In the genomic region with DNA sequence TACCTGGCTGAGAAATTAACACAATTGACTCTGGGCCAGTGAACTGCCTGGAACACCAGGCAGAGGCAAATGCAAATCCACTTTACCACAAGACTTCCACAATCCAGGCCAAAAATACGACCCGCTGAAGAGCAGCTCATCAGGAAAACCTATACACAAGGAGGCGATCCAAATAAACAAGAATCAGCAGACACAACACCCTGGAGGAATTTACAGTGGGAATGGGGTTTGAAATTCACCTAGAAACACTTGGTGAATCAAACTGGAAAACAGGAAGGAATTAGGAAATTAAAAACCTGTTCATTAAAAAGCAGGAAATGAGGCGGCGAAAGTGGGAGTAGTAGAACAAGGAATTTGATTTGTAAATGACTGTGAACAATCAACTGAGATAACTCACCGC, we compare ENCODE assay signal across 25 cellular contexts. TPM values are rescaled to one million over a fixed set of nuclear protein-coding genes. Genes with fewer than 3 reads are reported as not detected.
DNase-seq lines count a peak whose midpoint lies in the region; ATAC-seq, FAIRE-seq and TF ChIP-seq lines count a peak whose summit lies in the region.
"Had no signal": no experiment of that assay in that cellular context is flagged by ENCODE, and none has a peak within 500 bp of the region (broad histone marks: within the 10 kb centered on the region; RNA-seq: fewer than 3 reads in every experiment).

No MANE protein-coding gene starts in this region.

- TF ChIP-seq CTCF in H9 (conservative IDR thresholded peaks at IDR 0.05): no peak
- TF ChIP-seq CTCF in K562 (IDR thresholded peaks at IDR 0.05 in 2 of 3, conservative IDR thresholded peaks at IDR 0.05 in 1 of 3; ENCODE audit: insufficient read depth in 2 of 3, low read depth in 1 of 3, low read length in 3 of 3): no peak

- H3K23me2 ChIP-seq in H9 (ENCODE audit: insufficient read length, low read depth, low read length, poor library complexity, severe bottlenecking): no peaks in the 10 kb centered on the region

- ATAC-seq in K562 (no peak), GM18909 (IDR thresholded peaks at IDR 0.05; ENCODE audit: poor library complexity, unreplicated experiment) (no peak)
- no peak for ATAC-seq in activated CD8-positive, alpha-beta T cell treated with anti-CD3 and anti-CD28 coated beads, Interleukin-2, amount 10 ng/mL, durations not matched to agents 7 days and 5 days
- ATAC-seq: A549, PC-3 had no signal

- H3K4me3 Mint-ChIP-seq in H9: no peak overlapping the region
- no peak overlapping the region for H3K4me3 Mint-ChIP-seq in activated CD8-positive, alpha-beta T cell treated with anti-CD3 and anti-CD28 coated beads, Interleukin-2, amount 10 ng/mL, durations not matched to agents 7 days and 5 days

- no TSS peak for BruUV-seq in K562 (replicated peaks; lab: Mats Ljungman, UMichigan)

- H2BK120ac ChIP-seq in H9 (ENCODE audit: low read depth, low read length, poor library complexity, severe bottlenecking): no peak overlapping the region

- TF ChIP-seq EP300 in K562 (IDR thresholded peaks at IDR 0.05; ENCODE audit: low read length): no peak

- H3K18ac ChIP-seq in H9 (ENCODE audit: insufficient read length, low read depth, low read length): no peak overlapping the region

- POLR2A ChIA-PET in K562 (lab: Yijun Ruan, JAX): interaction anchor here (1.4 to 1.6 kb wide), 2 partner anchors 15 to 67 kb away, joined by 3 to 4 read pairs; no protein-coding TSS in a partner anchor
- POLR2A ChIA-PET in activated CD8-positive, alpha-beta T cell treated with anti-CD3 and anti-CD28 coated beads, Interleukin-2, amount 10 ng/mL, durations not matched to agents 7 days and 5 days (lab: Charles Lee): no interaction called here

- H3K27ac ChIP-seq in H9 (ENCODE audit: insufficient read length, low read depth, low read length) (no peak overlapping the region), K562 (ENCODE audit: extremely low read depth, low read depth, low read length) (peak overlapping the region; percentile 18; the same call in 1 of the 3 replicates)
- H3K27ac ChIP-seq: A549, RWPE1 had no signal

- H4K5ac ChIP-seq in H9 (ENCODE audit: insufficient read length, low read depth, low read length): no peak overlapping the region

- H2AFZ ChIP-seq in H9 (ENCODE audit: low read length) (no peak overlapping the region), K562 (ENCODE audit: low read depth, low read length) (no peak overlapping the region)

- no peak overlapping the region for H4K8ac ChIP-seq in H9 (replicated peaks; ENCODE audit: insufficient read length, low read depth, low read length)

- peaks cover 2 to 4% of the 10 kb centered on the region in 2 experiments; a peak in 4 of 5 replicates for H3K9me3 Mint-ChIP-seq in H9
- no peaks in the 10 kb centered on the region for H3K9me3 Mint-ChIP-seq in activated CD8-positive, alpha-beta T cell treated with anti-CD3 and anti-CD28 coated beads, Interleukin-2, amount 10 ng/mL, durations not matched to agents 7 days and 5 days (ENCODE audit: insufficient read depth)

- DNase-seq in H9 (no peak), NCI-H526 treated with DMSO at 0.1 percent for 48 hours (lab: John Stamatoyannopoulos, UW) (peak; percentile 88), K562 (ENCODE audit: extremely low read depth in 1 of 4, low spot score in 3 of 4) (no peak), renal cortical epithelial cell (ENCODE audit: low read depth) (peak; percentile 68), H4 (ENCODE audit: low spot score) (no peak), GM03348 (ENCODE audit: low spot score) (no peak)
- DNase-seq in activated CD8-positive, alpha-beta T cell treated with anti-CD3 and anti-CD28 coated beads, Interleukin-2, amount 10 ng/mL, durations not matched to agents 7 days and 5 days: no peak
- DNase-seq: BE2C, DMS53, GDM1, H7, MM.1S, NCI-H1092, NCI-H1436 treated with DMSO at 0.1 percent for 48 hours, NCI-H1930, NCI-H2227 treated with DMSO at 0.1 percent for 48 hours, NCI-H524, PC-3, SHP77 treated with DMSO at 0.1 percent for 48 hours, SK-N-SH had no signal

- no peaks in the 10 kb centered on the region for H3K27me3 ChIP-seq in H9 (ENCODE audit: insufficient read depth, low read length)
- H3K27me3 ChIP-seq in K562 (ENCODE audit: control insufficient read depth in 2 of 2, insufficient read depth in 2 of 2, low read length in 2 of 2): no peaks in the 10 kb centered on the region
- H3K27me3 ChIP-seq: BE2C had no signal

- peak overlapping the region; percentile 8 to 85 (median 11); a peak in 3 of 7 replicates for H3K27ac Mint-ChIP-seq in H9
- H3K27ac Mint-ChIP-seq in activated CD8-positive, alpha-beta T cell treated with anti-CD3 and anti-CD28 coated beads, Interleukin-2, amount 10 ng/mL, durations not matched to agents 7 days and 5 days: no peak overlapping the region

- CTCF ChIA-PET in K562 (lab: Yijun Ruan, JAX; ENCODE audit: low intra/inter-chr PET ratio): no interaction called here
- CTCF ChIA-PET in activated CD8-positive, alpha-beta T cell treated with anti-CD3 and anti-CD28 coated beads, Interleukin-2, amount 10 ng/mL, durations not matched to agents 7 days and 5 days (lab: Charles Lee): no interaction called here

- no peak overlapping the region for H2BK12ac ChIP-seq in H9 (ENCODE audit: insufficient read length, low read depth, low read length)

- H3K27me3 Mint-ChIP-seq in H9 (ENCODE audit: low read depth): no peaks in the 10 kb centered on the region
- peaks cover 15% of the 10 kb centered on the region for H3K27me3 Mint-ChIP-seq in activated CD8-positive, alpha-beta T cell treated with anti-CD3 and anti-CD28 coated beads, Interleukin-2, amount 10 ng/mL, durations not matched to agents 7 days and 5 days (ENCODE audit: low read depth)

- no peak overlapping the region for H2AK5ac ChIP-seq in H9 (ENCODE audit: insufficient read length, low read length)

- H3K79me1 ChIP-seq in H9 (ENCODE audit: insufficient read depth, low read depth, low read length, poor library complexity, severe bottlenecking): no peaks in the 10 kb centered on the region

- H3K9ac ChIP-seq in H9 (ENCODE audit: extremely low read depth, insufficient read length, low read length) (no peak overlapping the region), K562 (ENCODE audit: insufficient read depth in 1 of 2, low read depth in 2 of 2, low read length in 2 of 2) (no peak overlapping the region)
- H3K9ac ChIP-seq: SK-N-SH had no signal

- TF ChIP-seq RAD21 in K562 (CRISPR knock-in tag; conservative IDR thresholded peaks at IDR 0.05 in 1 of 2, IDR thresholded peaks at IDR 0.05 in 1 of 2): no peak

- peaks cover 78% of the 10 kb centered on the region for H3K36me3 ChIP-seq in K562 (ENCODE audit: control insufficient read depth, insufficient read depth, low read length)
- H3K36me3 ChIP-seq: BE2C had no signal

- H3K4me1 Mint-ChIP-seq in H9: peaks cover 7 to 8% of the 10 kb centered on the region in 2 experiments
- peaks cover 5% of the 10 kb centered on the region for H3K4me1 Mint-ChIP-seq in activated CD8-positive, alpha-beta T cell treated with anti-CD3 and anti-CD28 coated beads, Interleukin-2, amount 10 ng/mL, durations not matched to agents 7 days and 5 days (ENCODE audit: low read depth)

- H3K4me1 ChIP-seq in H9 (ENCODE audit: insufficient read depth, low read length): no peaks in the 10 kb centered on the region
- H3K4me1 ChIP-seq in K562 (replicated peaks in 1 of 2; ENCODE audit: control insufficient read depth in 2 of 2, insufficient read depth in 2 of 2, low read length in 2 of 2): peaks cover 51 to 53% of the 10 kb centered on the region in 2 experiments

- intact Hi-C loops in K562 (cut with micrococcal nuclease): loop anchor here (5.0 kb wide), 1 partner anchor 61 kb away; the partner anchor contains the start of gene MARCHF6

- H3K4me2 ChIP-seq in H9 (ENCODE audit: insufficient read depth, insufficient read length, low read length): no peak overlapping the region
- H3K4me2 ChIP-seq in K562 (ENCODE audit: insufficient read depth, low read length): no peak overlapping the region
- H3K4me2 ChIP-seq: A549, SK-N-SH had no signal

- FAIRE-seq in K562 (lab: Jason Lieb, UNC): no peak
- FAIRE-seq: A549, D721Med, GM19239 had no signal

- no peak overlapping the region for H4K91ac ChIP-seq in H9 (ENCODE audit: insufficient read length, low read depth, low read length)

- H2BK20ac ChIP-seq in H9 (ENCODE audit: low read depth, low read length, poor library complexity, severe bottlenecking): no peak overlapping the region

- TF ChIP-seq POLR2A in K562 (conservative IDR thresholded peaks at IDR 0.05): no peak

- H3K14ac ChIP-seq in H9 (ENCODE audit: insufficient read depth, low read length): no peak overlapping the region

- H3K79me2 ChIP-seq in H9 (ENCODE audit: insufficient read depth, low read length): peaks cover 2% of the 10 kb centered on the region; the same call in 1 of the 2 replicates
- H3K79me2 ChIP-seq in K562 (ENCODE audit: control insufficient read depth, insufficient read depth, low read length): peaks cover 69% of the 10 kb centered on the region

- no peaks in the 10 kb centered on the region for H4K20me1 ChIP-seq in H9 (ENCODE audit: control insufficient read depth, insufficient read depth, insufficient read length)
- no peaks in the 10 kb centered on the region for H4K20me1 ChIP-seq in K562 (replicated peaks; ENCODE audit: control insufficient read depth, insufficient read depth, low read length)

- H3T11ph ChIP-seq in H9 (ENCODE audit: low read length): no peak overlapping the region

- peaks cover 10 to 17% (median 13%) of the 10 kb centered on the region in 3 experiments; a peak in 6 of 7 replicates for H3K36me3 Mint-ChIP-seq in H9 (ENCODE audit: insufficient read depth in 1 of 3, low read depth in 3 of 3)
- no peaks in the 10 kb centered on the region for H3K36me3 Mint-ChIP-seq in activated CD8-positive, alpha-beta T cell treated with anti-CD3 and anti-CD28 coated beads, Interleukin-2, amount 10 ng/mL, durations not matched to agents 7 days and 5 days (ENCODE audit: low read depth)

- H2BK15ac ChIP-seq in H9 (ENCODE audit: low read depth, low read length): no peak overlapping the region

- H3K9me1 ChIP-seq in K562 (ENCODE audit: control insufficient read depth, insufficient read depth, low read length): no peaks in the 10 kb centered on the region

- H3K4ac ChIP-seq in H9 (ENCODE audit: low read depth, low read length): no peak overlapping the region

- H3K23ac ChIP-seq in H9 (ENCODE audit: insufficient read length, low read depth, low read length): no peak overlapping the region

- no peak overlapping the region for H3K56ac ChIP-seq in H9 (ENCODE audit: insufficient read length, low read depth, low read length)

- no peaks in the 10 kb centered on the region for H3K9me3 ChIP-seq in H9 (ENCODE audit: control insufficient read depth, low read depth, low read length)
- H3K9me3 ChIP-seq in K562 (replicated peaks; ENCODE audit: control insufficient read depth, insufficient read depth, low read depth, low read length): peaks cover 4% of the 10 kb centered on the region; the same call in 1 of the 2 replicates
- H3K9me3 ChIP-seq: A549, BE2C, SK-N-SH had no signal

- no CpG with 5 or more reads among the region's 6 CpGs for WGBS in H9 (ENCODE audit: extremely low coverage, insufficient read length, low lambda C conversion rate)
- WGBS in K562 (ENCODE audit: insufficient coverage, low coverage, missing lambda C conversion rate): 83% methylated on average over 6 of the region's 6 CpGs

- in situ Hi-C loops in K562 (cut with MboI): no loop called here

- H2BK5ac ChIP-seq in H9 (ENCODE audit: insufficient read length, low read length): no peak overlapping the region

- no peak overlapping the region for H3K4me3 ChIP-seq in K562
- H3K4me3 ChIP-seq: A549 had no signal

RNA-seq across cellular contexts. Expression of gene CMBL, which starts 16.0 kb away (rescaled TPM):
- total RNA-seq in H9 (2021): 12.2 and 12.6 TPM in 2 replicates
- total RNA-seq in K562 (2011; cell fraction: chromatin; rRNA removed; ENCODE audit: low replicate concordance): 57.6 and 73.6 TPM in 2 replicates
- 41.8 and 51.0 TPM in 2 replicates for total RNA-seq in K562 (2011; cell fraction: nucleolus; rRNA removed)
- 60.6 and 76.3 TPM in 2 replicates for total RNA-seq in K562 (2011; cell fraction: nucleoplasm; rRNA removed)
- total RNA-seq in K562 (2014; rRNA removed): 22.6 and 30.0 TPM in 2 replicates
- 68.2 and 86.7 TPM in 2 replicates for total RNA-seq in K562 (2014; rRNA removed; fragmentation: Illumina TruSeq; extraction: Trizol)
- 54.7 and 55.5 TPM in 2 replicates for total RNA-seq in K562 (2015; rRNA removed; fragmentation: Illumina TruSeq; extraction: Trizol)
- total RNA-seq in K562 (2021): 119 and 121 TPM in 2 replicates
- polyA plus RNA-seq in K562 (2011; rRNA removed): 183 and 192 TPM in 2 replicates
- 228 and 464 TPM in 2 replicates for polyA plus RNA-seq in K562 (2011; cell fraction: cytosol; rRNA removed)
- 27.2 and 28.4 TPM in 2 replicates for polyA plus RNA-seq in K562 (2011; cell fraction: nucleus; rRNA removed)
- polyA plus RNA-seq in K562 (2012): 129 and 225 TPM in 2 replicates
- 140 and 144 TPM in 2 replicates for polyA plus RNA-seq in K562 (2014; fragmentation: Illumina TruSeq; extraction: Trizol)
- polyA plus RNA-seq in K562 (2014; fragmentation: Nextera tagmentation; extraction: Ambion mirVana): 10 to 100 TPM; 53.4 to 71.1 TPM
- polyA plus RNA-seq in K562 (2014; rRNA removed): 109 and 128 TPM in 2 replicates
- polyA minus RNA-seq in K562 (2011; rRNA and poly(A)+ RNA removed): 176 TPM in 2 replicates
- 200 and 213 TPM in 2 replicates for polyA minus RNA-seq in K562 (2011; cell fraction: cytosol; rRNA and poly(A)+ RNA removed)
- 23.2 and 39.3 TPM in 2 replicates for polyA minus RNA-seq in K562 (2011; cell fraction: nucleus; rRNA and poly(A)+ RNA removed)
- total RNA-seq in renal cortical epithelial cell: 7.6 and 28.6 TPM in 2 replicates
- total RNA-seq in H4 (2014; rRNA removed; shearing (Covaris generic)): 21.4 and 23.2 TPM in 2 replicates
- 1 to 10 TPM; 1.6 to 1.9 TPM for total RNA-seq in activated CD8-positive, alpha-beta T cell treated with anti-CD3 and anti-CD28 coated beads, Interleukin-2, amount 10 ng/mL, durations not matched to agents 7 days and 5 days

RNA-seq across cellular contexts. Expression of gene CCT5, which starts 41.7 kb away (rescaled TPM):
- total RNA-seq in H9 (2021) (530 and 532 TPM in 2 replicates), K562 (2014; rRNA removed) (1,056 and 1,105 TPM in 2 replicates), K562 (2014; rRNA removed; fragmentation: Illumina TruSeq; extraction: Trizol) (1,310 and 1,339 TPM in 2 replicates), K562 (2015; rRNA removed; fragmentation: Illumina TruSeq; extraction: Trizol) (1,290 and 1,307 TPM in 2 replicates), K562 (2021) (782 and 792 TPM in 2 replicates), renal cortical epithelial cell (519 and 762 TPM in 2 replicates)
- total RNA-seq in K562 (2011; cell fraction: chromatin; rRNA removed; ENCODE audit: low replicate concordance): 239 and 473 TPM in 2 replicates
- 160 and 181 TPM in 2 replicates for total RNA-seq in K562 (2011; cell fraction: nucleolus; rRNA removed)
- total RNA-seq in K562 (2011; cell fraction: nucleoplasm; rRNA removed): 271 and 310 TPM in 2 replicates
- polyA plus RNA-seq in K562 (2011; rRNA removed) (773 and 1,153 TPM in 2 replicates), K562 (2014; fragmentation: Illumina TruSeq; extraction: Trizol) (1,097 and 1,170 TPM in 2 replicates), K562 (2014; fragmentation: Nextera tagmentation; extraction: Ambion mirVana) (1,000 to 10,000 TPM in 1 of 2 experiments, 100 to 1,000 TPM in 1; 926 to 1,606 TPM), K562 (2014; rRNA removed) (798 and 941 TPM in 2 replicates)
- 486 and 691 TPM in 2 replicates for polyA plus RNA-seq in K562 (2011; cell fraction: cytosol; rRNA removed)
- 304 and 417 TPM in 2 replicates for polyA plus RNA-seq in K562 (2011; cell fraction: nucleus; rRNA removed)
- polyA plus RNA-seq in K562 (2012): 564 and 1,172 TPM in 2 replicates
- 2,049 and 2,472 TPM in 2 replicates for polyA minus RNA-seq in K562 (2011; rRNA and poly(A)+ RNA removed)
- polyA minus RNA-seq in K562 (2011; cell fraction: cytosol; rRNA and poly(A)+ RNA removed): 548 and 692 TPM in 2 replicates
- polyA minus RNA-seq in K562 (2011; cell fraction: nucleus; rRNA and poly(A)+ RNA removed): 155 and 246 TPM in 2 replicates
- 1,083 and 1,127 TPM in 2 replicates for total RNA-seq in H4 (2014; rRNA removed; shearing (Covaris generic))
- total RNA-seq in activated CD8-positive, alpha-beta T cell treated with anti-CD3 and anti-CD28 coated beads, Interleukin-2, amount 10 ng/mL, durations not matched to agents 7 days and 5 days: 100 to 1,000 TPM; 319 to 322 TPM

RNA-seq across cellular contexts. Expression of gene ATPSCKMT, which starts 42.0 kb away (rescaled TPM):
- total RNA-seq in H9 (2021): 10.5 and 11.0 TPM in 2 replicates
- total RNA-seq in K562 (2011; cell fraction: chromatin; rRNA removed; ENCODE audit: low replicate concordance): 63.3 and 105 TPM in 2 replicates
- total RNA-seq in K562 (2011; cell fraction: nucleolus; rRNA removed): 33.5 and 38.3 TPM in 2 replicates
- total RNA-seq in K562 (2011; cell fraction: nucleoplasm; rRNA removed): 54.5 and 67.1 TPM in 2 replicates
- 26.2 and 30.2 TPM in 2 replicates for total RNA-seq in K562 (2014; rRNA removed)
- total RNA-seq in K562 (2014; rRNA removed; fragmentation: Illumina TruSeq; extraction: Trizol): 44.4 and 46.2 TPM in 2 replicates
- total RNA-seq in K562 (2015; rRNA removed; fragmentation: Illumina TruSeq; extraction: Trizol): 29.5 and 32.4 TPM in 2 replicates
- total RNA-seq in K562 (2021): 29.1 and 32.2 TPM in 2 replicates
- polyA plus RNA-seq in K562 (2011; rRNA removed): 32.1 and 46.8 TPM in 2 replicates
- polyA plus RNA-seq in K562 (2011; cell fraction: cytosol; rRNA removed): 11.9 and 39.5 TPM in 2 replicates
- 38.0 and 40.7 TPM in 2 replicates for polyA plus RNA-seq in K562 (2011; cell fraction: nucleus; rRNA removed)
- 22.4 and 28.9 TPM in 2 replicates for polyA plus RNA-seq in K562 (2012)
- 36.9 and 41.1 TPM in 2 replicates for polyA plus RNA-seq in K562 (2014; fragmentation: Illumina TruSeq; extraction: Trizol)
- polyA plus RNA-seq in K562 (2014; fragmentation: Nextera tagmentation; extraction: Ambion mirVana): 10 to 100 TPM; 36.6 to 40.7 TPM
- 28.3 and 38.4 TPM in 2 replicates for polyA plus RNA-seq in K562 (2014; rRNA removed)
- 48.5 and 54.2 TPM in 2 replicates for polyA minus RNA-seq in K562 (2011; rRNA and poly(A)+ RNA removed)
- polyA minus RNA-seq in K562 (2011; cell fraction: cytosol; rRNA and poly(A)+ RNA removed): 10.5 and 16.6 TPM in 2 replicates
- polyA minus RNA-seq in K562 (2011; cell fraction: nucleus; rRNA and poly(A)+ RNA removed): 20.2 and 38.1 TPM in 2 replicates
- 20.7 and 42.2 TPM in 2 replicates for total RNA-seq in renal cortical epithelial cell
- total RNA-seq in H4 (2014; rRNA removed; shearing (Covaris generic)): 34.7 and 42.7 TPM in 2 replicates
- 10 to 100 TPM; 18.1 to 21.1 TPM for total RNA-seq in activated CD8-positive, alpha-beta T cell treated with anti-CD3 and anti-CD28 coated beads, Interleukin-2, amount 10 ng/mL, durations not matched to agents 7 days and 5 days

Comparison
In these comparisons a context has a peak if more than half of its experiments do, and no peak if none do; other contexts are left out.
1. DNase-seq: peak in NCI-H526 treated with DMSO at 0.1 percent for 48 hours (single experiment) and renal cortical epithelial cell (single experiment); none in H9 (single experiment), K562 (0 of 4), H4 (single experiment), GM03348 (single experiment) and activated CD8-positive, alpha-beta T cell treated with anti-CD3 and anti-CD28 coated beads, Interleukin-2, amount 10 ng/mL, durations not matched to agents 7 days and 5 days (single experiment).